In the genomic region with DNA sequence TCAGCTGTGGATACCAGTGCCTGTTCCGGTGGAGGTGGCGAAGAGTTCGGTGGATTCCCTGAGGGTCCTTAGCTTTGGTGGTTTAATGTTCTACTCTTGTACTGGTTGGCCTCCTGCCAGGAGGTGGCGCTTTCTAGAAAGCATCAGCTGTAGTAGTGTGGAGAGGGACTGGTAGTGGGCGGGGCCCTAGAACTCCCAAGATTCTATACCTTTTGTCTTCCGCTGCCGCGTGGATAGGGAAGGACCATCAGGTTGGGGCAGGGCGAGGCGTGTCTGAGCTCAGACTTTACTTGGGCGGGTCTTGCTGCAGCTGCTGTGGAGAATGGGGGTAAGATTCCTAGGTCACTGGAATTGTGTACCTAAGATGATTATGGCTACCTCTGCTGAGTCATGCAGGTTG, we compare ENCODE assay signal across 27 cellular contexts.
DNase-seq lines count a peak whose midpoint lies in the region; ATAC-seq and TF ChIP-seq lines count a peak whose summit lies in the region.
"Had no signal": no experiment of that assay in that cellular context is flagged by ENCODE, and none has a peak within 500 bp of the region (broad histone marks: within the 10 kb centered on the region; RNA-seq: fewer than 3 reads in every experiment).

No MANE protein-coding gene starts in this region.

- H3K4me1 ChIP-seq in A673 (ENCODE audit: insufficient read depth, low read length, poor library complexity, severe bottlenecking): no peaks in the 10 kb centered on the region
- H3K4me1 ChIP-seq in PC-9 (replicated peaks; ENCODE audit: insufficient read depth): peaks cover 6% of the 10 kb centered on the region; the same call in 1 of the 2 replicates
- H3K4me1 ChIP-seq: BE2C had no signal

- no peaks in the 10 kb centered on the region for H3K27me3 Mint-ChIP-seq in activated CD4-positive, alpha-beta T cell treated with anti-CD3 and anti-CD28 coated beads, Interleukin-2, amount 10 ng/mL, durations not matched to agents 7 days and 5 days
- H3K27me3 Mint-ChIP-seq: activated naive CD8-positive, alpha-beta T cell; natural killer cell treated with Interleukin-12 subunit alpha and Interleukin-12 subunit beta and Interleukin-15 and Interleukin-18, amount 100 ng/mL, for 72 hours; stimulated activated memory B cell treated with anti-CD40 and anti-IgM and Interleukin-4, amounts not matched to agents 10 μg/mL and 1 μg/mL and 100 μg/mL, for 72 hours had no signal

- no peaks in the 10 kb centered on the region for H3K36me3 Mint-ChIP-seq in activated CD4-positive, alpha-beta T cell treated with anti-CD3 and anti-CD28 coated beads, Interleukin-2, amount 10 ng/mL, durations not matched to agents 7 days and 5 days (ENCODE audit: low read depth)
- H3K36me3 Mint-ChIP-seq: activated naive CD8-positive, alpha-beta T cell; CD8-positive, alpha-beta T cell; stimulated activated memory B cell treated with anti-CD40 and anti-IgM and Interleukin-4, amounts not matched to agents 10 μg/mL and 1 μg/mL and 100 μg/mL, for 72 hours had no signal

- BruUV-seq in A673 (replicated peaks; lab: Mats Ljungman, UMichigan): no TSS peak
- BruUV-seq in PC-9 (replicated peaks; lab: Mats Ljungman, UMichigan): no TSS peak

- no peaks in the 10 kb centered on the region for H3K9me3 ChIP-seq in A673 (ENCODE audit: low read depth, low read length, poor library complexity, severe bottlenecking)
- no peaks in the 10 kb centered on the region for H3K9me3 ChIP-seq in PC-9 (ENCODE audit: insufficient read depth, low read depth)
- H3K9me3 ChIP-seq: BE2C, ovary had no signal

- intact Hi-C loops in A673 (cut with micrococcal nuclease; ENCODE audit: unreplicated experiment): no loop called here
- intact Hi-C loops in PC-9 (cut with micrococcal nuclease; ENCODE audit: unreplicated experiment): no loop called here

- no peaks in the 10 kb centered on the region for H3K4me1 Mint-ChIP-seq in activated CD4-positive, alpha-beta T cell treated with anti-CD3 and anti-CD28 coated beads, Interleukin-2, amount 10 ng/mL, durations not matched to agents 7 days and 5 days
- H3K4me1 Mint-ChIP-seq: immature natural killer cell; stimulated activated memory B cell treated with anti-CD40 and anti-IgM and Interleukin-4, amounts not matched to agents 10 μg/mL and 1 μg/mL and 100 μg/mL, for 72 hours had no signal

- H2AFZ ChIP-seq in PC-9: peak overlapping the region; percentile 87

- ATAC-seq in esophagus mucosa: no peak
- ATAC-seq: CD8-positive, alpha-beta T cell; natural killer cell treated with Interleukin-12 subunit alpha and Interleukin-12 subunit beta and Interleukin-15 and Interleukin-18, amount 100 ng/mL, for 72 hours; SK-N-SH treated with all-trans-retinoic acid at 6 μM for 48 hours; stimulated activated memory B cell treated with anti-CD40 and anti-IgM and Interleukin-4, amounts not matched to agents 10 μg/mL and 1 μg/mL and 100 μg/mL, for 72 hours had no signal

- peak overlapping the region; percentile 80 for H3K4me2 ChIP-seq in PC-9

- no peaks in the 10 kb centered on the region for H3K9me2 ChIP-seq in PC-9 (ENCODE audit: insufficient read depth)

- no peak overlapping the region for H3K27ac Mint-ChIP-seq in activated CD4-positive, alpha-beta T cell treated with anti-CD3 and anti-CD28 coated beads, Interleukin-2, amount 10 ng/mL, durations not matched to agents 7 days and 5 days
- H3K27ac Mint-ChIP-seq: activated naive CD8-positive, alpha-beta T cell; CD8-positive, alpha-beta T cell; immature natural killer cell; natural killer cell treated with Interleukin-12 subunit alpha and Interleukin-12 subunit beta and Interleukin-15 and Interleukin-18, amount 100 ng/mL, for 72 hours; stimulated activated memory B cell treated with anti-CD40 and anti-IgM and Interleukin-4, amounts not matched to agents 10 μg/mL and 1 μg/mL and 100 μg/mL, for 72 hours had no signal

- H3K4me3 ChIP-seq in A673 (ENCODE audit: low read depth, low read length, poor library complexity, severe bottlenecking) (no peak overlapping the region), PC-9 (peak overlapping the region; percentile 68)
- H3K4me3 ChIP-seq: ovary had no signal

- H3K27ac ChIP-seq in A673 (ENCODE audit: low read depth, low read length, poor library complexity, severe bottlenecking): no peak overlapping the region
- H3K27ac ChIP-seq in PC-9: peak overlapping the region; percentile 83
- H3K27ac ChIP-seq: ovary had no signal

- DNase-seq in A673 (ENCODE audit: low spot score) (peak; percentile 0), H4 (ENCODE audit: low spot score) (peak; percentile 12), PC-9 (peak; percentile 70 to 78), iPS DF 19.7 (ENCODE audit: low read depth, low spot score) (peak; percentile 1), EL (no peak), SW480 (ENCODE audit: low spot score) (no peak)
- DNase-seq in activated CD4-positive, alpha-beta T cell treated with anti-CD3 and anti-CD28 coated beads, Interleukin-2, amount 10 ng/mL, durations not matched to agents 7 days and 5 days: no peak
- DNase-seq: activated effector memory CD4-positive, alpha-beta T cell treated with Interleukin-2 at 50 U/mL for 16 hours; activated T-cell treated with anti-CD3 and anti-CD28 coated beads for 4 hours; BE2C; CD8-positive, alpha-beta T cell; DMS153; GDM1; immature natural killer cell; KBM-7; mammary epithelial cell; NCI-H1092; NCI-H1930; NCI-H226; ovary; T-helper 2 cell; trophoblast cell had no signal

- H3K79me2 ChIP-seq in PC-9 (ENCODE audit: low read depth): peaks cover 33% of the 10 kb centered on the region

- POLR2A ChIA-PET in A673 (lab: Charles Lee; ENCODE audit: low non-redundant PET): no interaction called here
- POLR2A ChIA-PET in PC-9 (lab: Charles Lee; ENCODE audit: unreplicated experiment): no interaction called here
- POLR2A ChIA-PET in activated CD4-positive, alpha-beta T cell treated with anti-CD3 and anti-CD28 coated beads, Interleukin-2, amount 10 ng/mL, durations not matched to agents 7 days and 5 days (lab: Charles Lee): no interaction called here

- H3K4me3 Mint-ChIP-seq in activated CD4-positive, alpha-beta T cell treated with anti-CD3 and anti-CD28 coated beads, Interleukin-2, amount 10 ng/mL, durations not matched to agents 7 days and 5 days: no peak overlapping the region
- H3K4me3 Mint-ChIP-seq: activated naive CD8-positive, alpha-beta T cell; CD8-positive, alpha-beta T cell; immature natural killer cell; natural killer cell treated with Interleukin-12 subunit alpha and Interleukin-12 subunit beta and Interleukin-15 and Interleukin-18, amount 100 ng/mL, for 72 hours; stimulated activated memory B cell treated with anti-CD40 and anti-IgM and Interleukin-4, amounts not matched to agents 10 μg/mL and 1 μg/mL and 100 μg/mL, for 72 hours had no signal

- no peak for TF ChIP-seq CTCF in A673 (conservative IDR thresholded peaks at IDR 0.05; ENCODE audit: low read depth, low read length)
- peak; percentile 35; the same call in 1 of the 2 replicates for TF ChIP-seq CTCF in PC-9 (conservative IDR thresholded peaks at IDR 0.05)

- no peaks in the 10 kb centered on the region for H3K36me3 ChIP-seq in A673 (ENCODE audit: insufficient read depth, low read length, poor library complexity, severe bottlenecking)
- no peaks in the 10 kb centered on the region for H3K36me3 ChIP-seq in PC-9 (ENCODE audit: low read depth)
- H3K36me3 ChIP-seq: BE2C, ovary had no signal

- H4K20me1 ChIP-seq in PC-9 (ENCODE audit: insufficient read depth): no peaks in the 10 kb centered on the region

- H3K27me3 ChIP-seq in A673 (replicated peaks; ENCODE audit: insufficient read depth, low read depth, low read length, poor library complexity): no peaks in the 10 kb centered on the region
- no peaks in the 10 kb centered on the region for H3K27me3 ChIP-seq in PC-9 (ENCODE audit: insufficient read depth, low read depth)
- H3K27me3 ChIP-seq: BE2C, ovary had no signal

- H3F3A ChIP-seq in PC-9 (ENCODE audit: insufficient read depth, low read depth): no peaks in the 10 kb centered on the region

- CTCF ChIA-PET in A673 (lab: Charles Lee): no interaction called here
- CTCF ChIA-PET in PC-9 (lab: Charles Lee): interaction anchor here (1.1 kb wide), 1 partner anchor 21 kb away, joined by 4 read pairs; no protein-coding TSS in a partner anchor
- CTCF ChIA-PET in activated CD4-positive, alpha-beta T cell treated with anti-CD3 and anti-CD28 coated beads, Interleukin-2, amount 10 ng/mL, durations not matched to agents 7 days and 5 days (lab: Charles Lee): no interaction called here

- H3K9me3 Mint-ChIP-seq in activated CD4-positive, alpha-beta T cell treated with anti-CD3 and anti-CD28 coated beads, Interleukin-2, amount 10 ng/mL, durations not matched to agents 7 days and 5 days: no peaks in the 10 kb centered on the region

Comparison
In these comparisons a context has a peak if more than half of its experiments do, and no peak if none do; other contexts are left out.
1. DNase-seq: peak in A673 (single experiment), H4 (single experiment), PC-9 (2 of 2) and iPS DF 19.7 (single experiment); none in activated CD4-positive, alpha-beta T cell treated with anti-CD3 and anti-CD28 coated beads, Interleukin-2, amount 10 ng/mL, durations not matched to agents 7 days and 5 days (single experiment), EL (single experiment) and SW480 (single experiment).